21 cellular contexts compared by ENCODE assay signal in genomic region chr7:29657856-29658255, GRCh38.
"Had no signal": no experiment of that assay in that cellular context is flagged by ENCODE, and none has a peak within 500 bp of the region (broad histone marks: within the 10 kb centered on the region; RNA-seq: fewer than 3 reads in every experiment).

No MANE protein-coding gene starts in this region.

- ATAC-seq: Panc1, PC-3, Right ventricle myocardium inferior, SK-N-SH treated with all-trans-retinoic acid at 6 μM for 48 hours had no signal

- H3K36me3 ChIP-seq: SJCRH30 had no signal

- H3K9me3 ChIP-seq: SJCRH30 had no signal

- H3K4me1 ChIP-seq: SJCRH30 had no signal

- H3K27ac ChIP-seq: SJCRH30 had no signal

- H3K27me3 ChIP-seq: SJCRH30 had no signal

- DNase-seq: Kasumi-1; KG1; NCI-H1092; NCI-H1105 treated with DMSO at 0.1 percent for 48 hours; NCI-H1417 treated with DMSO at 0.1 percent for 48 hours; NCI-H146; NCI-H1694 treated with DMSO at 0.1 percent for 48 hours; NCI-H1930; NCI-H2081; NCI-H2107; NCI-H2227 treated with DMSO at 0.1 percent for 48 hours; NCI-H524 treated with DMSO at 0.1 percent for 48 hours; NCI-H69; NCI-H774; NK-92 treated with Interleukin-12 subunit alpha and Interleukin-12 subunit beta, amount 100 ng/mL, for 24 hours; PC-3; SHP77 treated with DMSO at 0.1 percent for 48 hours; SJCRH30 had no signal

- H3K4me3 ChIP-seq: SJCRH30 had no signal
